ENCODE assay signal across 25 cellular contexts in the genomic region with DNA sequence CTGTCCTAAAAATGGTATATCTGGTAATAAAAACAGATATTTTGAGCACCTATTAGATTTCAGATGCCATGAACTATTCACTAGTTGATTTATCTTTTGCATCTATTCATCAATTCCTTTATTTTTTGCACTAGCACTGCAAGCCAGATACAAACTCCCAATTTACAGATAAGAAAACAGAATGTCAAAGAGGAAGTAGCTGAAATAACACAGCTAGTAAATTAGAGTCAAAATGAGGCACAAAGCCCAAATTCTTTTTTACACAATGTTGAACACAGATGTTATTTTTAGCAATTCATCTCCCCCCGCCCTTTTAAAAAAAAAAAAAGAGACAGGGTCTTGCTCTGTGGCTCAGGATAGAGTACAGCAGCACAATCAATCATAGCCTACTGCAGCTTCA.
"Had no signal": no experiment of that assay in that cellular context is flagged by ENCODE, and none has a peak within 500 bp of the region (broad histone marks: within the 10 kb centered on the region; RNA-seq: fewer than 3 reads in every experiment).

No MANE protein-coding gene starts in this region.

- H3K27ac Mint-ChIP-seq: activated B cell treated with CpG ODN at 0.5 μM for 24 hours; activated CD8-positive, alpha-beta memory T cell treated with anti-CD3 and anti-CD28 coated beads, Interleukin-2, amount 10 ng/mL, durations not matched to agents 7 days and 5 days; activated CD8-positive, alpha-beta T cell treated with anti-CD3 and anti-CD28 coated beads, Interleukin-2, amount 10 ng/mL, durations not matched to agents 7 days and 5 days; activated naive CD4-positive, alpha-beta T cell treated with anti-CD3 and anti-CD28 coated beads, Interleukin-2, amount 50 U/mL, for 72 hours; activated T-cell treated with anti-CD3 and anti-CD28 coated beads, Interleukin-2, amount 50 U/mL, for 72 hours; dendritic cell treated with granulocyte-macrophage colony-stimulating factor and Interleukin-4, amounts not matched to agents 40 ng/mL and 50 ng/mL, for 4 days; naive thymus-derived CD8-positive, alpha-beta T cell; T-helper 17 cell had no signal

- H3K4me1 ChIP-seq: gastrocnemius medialis, testis had no signal

- H3K4me2 ChIP-seq: hepatocyte had no signal

- ATAC-seq: activated CD8-positive, alpha-beta memory T cell treated with anti-CD3 and anti-CD28 coated beads, Interleukin-2, amount 10 ng/mL, durations not matched to agents 7 days and 5 days; activated CD8-positive, alpha-beta T cell treated with anti-CD3 and anti-CD28 coated beads, Interleukin-2, amount 10 ng/mL, durations not matched to agents 7 days and 5 days; activated naive CD4-positive, alpha-beta T cell treated with anti-CD3 and anti-CD28 coated beads, Interleukin-2, amount 50 U/mL, for 72 hours; activated T-cell treated with anti-CD3 and anti-CD28 coated beads, Interleukin-2, amount 50 U/mL, for 72 hours; gastrocnemius medialis; left cardiac atrium; naive thymus-derived CD8-positive, alpha-beta T cell; stimulated activated naive CD8-positive, alpha-beta T cell treated with anti-CD3 and anti-CD28 coated beads, Interleukin-15, Interleukin-2, amounts not matched to agents 100 U/mL and 50 U/mL, for 24 hours; T-helper 17 cell had no signal

- H3K27me3 Mint-ChIP-seq: central memory CD8-positive, alpha-beta T cell; dendritic cell treated with granulocyte-macrophage colony-stimulating factor and Interleukin-4, amounts not matched to agents 40 ng/mL and 50 ng/mL, for 4 days; T-helper 17 cell had no signal

- H3K36me3 ChIP-seq: gastrocnemius medialis, transverse colon had no signal

- DNase-seq: activated B cell treated with CpG ODN at 0.5 μM for 24 hours; activated CD8-positive, alpha-beta memory T cell treated with anti-CD3 and anti-CD28 coated beads, Interleukin-2, amount 10 ng/mL, durations not matched to agents 7 days and 5 days; activated CD8-positive, alpha-beta T cell treated with anti-CD3 and anti-CD28 coated beads, Interleukin-2, amount 10 ng/mL, durations not matched to agents 7 days and 5 days; activated naive CD4-positive, alpha-beta T cell; activated T-cell treated with anti-CD3 and anti-CD28 coated beads for 4 hours; activated T-cell treated with anti-CD3 and anti-CD28 coated beads, Interleukin-2, amount 50 U/mL, for 72 hours; anterior cingulate cortex; effector CD4-positive, alpha-beta T cell; gastrocnemius medialis; left cardiac atrium; midbrain; naive thymus-derived CD8-positive, alpha-beta T cell; posterior cingulate gyrus; stimulated activated CD4-positive, alpha-beta T cell treated with anti-CD3 and anti-CD28 coated beads, Interleukin-4, amount 100 ng/mL, for 1 hour; stimulated activated naive CD8-positive, alpha-beta T cell treated with anti-CD3 and anti-CD28 coated beads, Interleukin-15, Interleukin-2, amounts not matched to agents 100 U/mL and 50 U/mL, for 24 hours; T-helper 17 cell; T1000; testis; transverse colon had no signal

- H3K79me2 ChIP-seq: hepatocyte had no signal

- H3K27ac ChIP-seq: gastrocnemius medialis, hepatocyte, testis, transverse colon had no signal

- H3K9me3 Mint-ChIP-seq: activated B cell treated with CpG ODN at 0.5 μM for 24 hours; activated naive CD4-positive, alpha-beta T cell treated with anti-CD3 and anti-CD28 coated beads, Interleukin-2, amount 50 U/mL, for 72 hours; dendritic cell treated with granulocyte-macrophage colony-stimulating factor and Interleukin-4, amounts not matched to agents 40 ng/mL and 50 ng/mL, for 4 days had no signal

- H3K27me3 ChIP-seq: gastrocnemius medialis, testis, transverse colon had no signal

- H3K4me3 ChIP-seq: gastrocnemius medialis, hepatocyte, testis, transverse colon had no signal

- FAIRE-seq: keratinocyte, urothelium cell line had no signal

- H2AFZ ChIP-seq: hepatocyte had no signal

- H3K36me3 Mint-ChIP-seq: activated CD8-positive, alpha-beta memory T cell treated with anti-CD3 and anti-CD28 coated beads, Interleukin-2, amount 10 ng/mL, durations not matched to agents 7 days and 5 days; activated naive CD4-positive, alpha-beta T cell treated with anti-CD3 and anti-CD28 coated beads, Interleukin-2, amount 50 U/mL, for 72 hours; naive thymus-derived CD8-positive, alpha-beta T cell had no signal

- H3K4me1 Mint-ChIP-seq: activated B cell treated with CpG ODN at 0.5 μM for 24 hours; activated CD8-positive, alpha-beta memory T cell treated with anti-CD3 and anti-CD28 coated beads, Interleukin-2, amount 10 ng/mL, durations not matched to agents 7 days and 5 days; central memory CD8-positive, alpha-beta T cell; T-helper 17 cell had no signal

- H3K4me3 Mint-ChIP-seq: activated B cell treated with CpG ODN at 0.5 μM for 24 hours; activated CD8-positive, alpha-beta memory T cell treated with anti-CD3 and anti-CD28 coated beads, Interleukin-2, amount 10 ng/mL, durations not matched to agents 7 days and 5 days; activated CD8-positive, alpha-beta T cell treated with anti-CD3 and anti-CD28 coated beads, Interleukin-2, amount 10 ng/mL, durations not matched to agents 7 days and 5 days; activated T-cell treated with anti-CD3 and anti-CD28 coated beads, Interleukin-2, amount 50 U/mL, for 72 hours; central memory CD8-positive, alpha-beta T cell; dendritic cell treated with granulocyte-macrophage colony-stimulating factor and Interleukin-4, amounts not matched to agents 40 ng/mL and 50 ng/mL, for 4 days; naive thymus-derived CD8-positive, alpha-beta T cell; T-helper 17 cell had no signal

- H3K9me3 ChIP-seq: gastrocnemius medialis, testis, transverse colon had no signal
